11 cellular contexts compared by ENCODE assay signal in genomic region chr15:60373327-60373726, GRCh38. TPM values are rescaled to one million over a fixed set of nuclear protein-coding genes. Genes with fewer than 3 reads are reported as not detected.
A peak's percentile ranks its signal among the peaks of the same experiment; 100 is the strongest.
DNase-seq lines count a peak whose midpoint lies in the region; ATAC-seq and TF ChIP-seq lines count a peak whose summit lies in the region.
"Had no signal": no experiment of that assay in that cellular context is flagged by ENCODE, and none has a peak within 500 bp of the region (broad histone marks: within the 10 kb centered on the region; RNA-seq: fewer than 3 reads in every experiment).

No MANE protein-coding gene starts in this region.

- CTCF ChIA-PET in AG04450 (lab: Charles Lee) (interaction anchor here (0.6 to 1.6 kb wide), 3 partner anchors 11 to 147 kb away, joined by 3 to 9 read pairs (median 3); no protein-coding TSS in a partner anchor), PC-9 (lab: Charles Lee) (no interaction called here), OCI-LY7 (lab: Charles Lee; ENCODE audit: unreplicated experiment) (no interaction called here)

- in situ Hi-C loops in KBM-7 (cut with MboI; ENCODE audit: low pct_unique_long_range_greater_than_20kb, low sequenced_read_pairs), result no loop called here

- no peak for DNase-seq in AG04450 (ENCODE audit: low read depth, low spot score)
- DNase-seq in PC-9, result no peak
- no peak for DNase-seq in esophagus squamous epithelium (lab: John Stamatoyannopoulos, UW)
- DNase-seq in psoas muscle, result no peak
- no peak for DNase-seq in KBM-7
- DNase-seq in OCI-LY7 (ENCODE audit: low spot score), result no peak
- DNase-seq in putamen (ENCODE audit: low spot score), result no peak
- DNase-seq: activated T-cell treated with anti-CD3 and anti-CD28 coated beads, Interleukin-2, amount 50 U/mL, for 72 hours; CD8-positive, alpha-beta T cell; NCI-H1436 had no signal

- no peaks in the 10 kb centered on the region for H3K9me3 ChIP-seq in AG04450 (ENCODE audit: control insufficient read depth, insufficient read depth, low read length)
- H3K9me3 ChIP-seq in PC-9 (ENCODE audit: insufficient read depth, low read depth), result no peaks in the 10 kb centered on the region
- no peaks in the 10 kb centered on the region for H3K9me3 ChIP-seq in esophagus squamous epithelium
- H3K9me3 ChIP-seq in psoas muscle, result no peaks in the 10 kb centered on the region
- H3K9me3 ChIP-seq in OCI-LY7 (ENCODE audit: low read length), result no peaks in the 10 kb centered on the region

- H3K27ac ChIP-seq in AG04450 (ENCODE audit: low read depth, low read length) (peak overlapping the region; percentile 97), PC-9 (peak overlapping the region; percentile 97), esophagus squamous epithelium (peak overlapping the region; percentile 74 to 86 (median 84)), psoas muscle (peak overlapping the region; percentile 79), OCI-LY7 (ENCODE audit: low read depth, low read length, poor library complexity, severe bottlenecking) (no peak overlapping the region)

- H3K4me3 ChIP-seq in AG04450 (ENCODE audit: low read depth, low read length), result no peak overlapping the region
- H3K4me3 ChIP-seq in PC-9, result no peak overlapping the region
- H3K4me3 ChIP-seq in esophagus squamous epithelium, result no peak overlapping the region
- no peak overlapping the region for H3K4me3 ChIP-seq in psoas muscle
- H3K4me3 ChIP-seq in OCI-LY7 (ENCODE audit: low read depth, low read length, poor library complexity, severe bottlenecking), result no peak overlapping the region

- H3K4me2 ChIP-seq in PC-9 (peak overlapping the region; percentile 56; the same call in 1 of the 2 replicates), OCI-LY7 (ENCODE audit: low read length) (no peak overlapping the region)

- no peak for TF ChIP-seq POLR2A in esophagus squamous epithelium (IDR thresholded peaks at IDR 0.05)

- H2AFZ ChIP-seq in PC-9 (no peak overlapping the region), OCI-LY7 (ENCODE audit: low read length) (no peak overlapping the region)

- ATAC-seq in psoas muscle, result peak in 3 of 4 donors; percentile 1 to 4 (median 1)
- no peak for ATAC-seq in GM18517 (IDR thresholded peaks at IDR 0.05; ENCODE audit: unreplicated experiment)
- ATAC-seq: activated T-cell treated with anti-CD3 and anti-CD28 coated beads, Interleukin-2, amount 50 U/mL, for 72 hours; CD8-positive, alpha-beta T cell had no signal

- no peaks in the 10 kb centered on the region for H4K20me1 ChIP-seq in PC-9 (ENCODE audit: insufficient read depth)
- H4K20me1 ChIP-seq in OCI-LY7 (ENCODE audit: insufficient read depth, low read length), result no peaks in the 10 kb centered on the region

- no TSS peak for BruUV-seq in PC-9 (replicated peaks; lab: Mats Ljungman, UMichigan)
- BruUV-seq in OCI-LY7 (replicated peaks; lab: Mats Ljungman, UMichigan), result no TSS peak

- POLR2A ChIA-PET in AG04450 (lab: Yijun Ruan, JAX) (interaction anchor here (0.5 to 2.8 kb wide), 5 partner anchors 11 to 27 kb away, joined by 4 to 16 read pairs (median 6); no protein-coding TSS in a partner anchor), PC-9 (lab: Charles Lee; ENCODE audit: unreplicated experiment) (interaction anchor here (0.6 kb wide), 1 partner anchor 11 kb away, joined by 15 read pairs; no protein-coding TSS in a partner anchor), OCI-LY7 (lab: Charles Lee) (interaction anchor here (0.5 kb wide), 1 partner anchor 1191 kb away, joined by 3 read pairs; no protein-coding TSS in a partner anchor)

- 85 to 100% methylated on average over 2 to 3 of the region's 3 CpGs for WGBS in esophagus squamous epithelium, 2 donors
- whole genome bisulfite sequencing in psoas muscle, 3 donors, result 71 to 100% (median 76%) methylated on average over 3 of the region's 3 CpGs

- peaks cover 69% of the 10 kb centered on the region for H3K79me2 ChIP-seq in PC-9 (ENCODE audit: low read depth)
- H3K79me2 ChIP-seq in OCI-LY7 (ENCODE audit: insufficient read depth, low read depth, low read length), result no peaks in the 10 kb centered on the region

- no peaks in the 10 kb centered on the region for H3K36me3 ChIP-seq in PC-9 (ENCODE audit: low read depth)
- H3K36me3 ChIP-seq in esophagus squamous epithelium, result peaks cover 0 to 96% (median 28%) of the 10 kb centered on the region in 3 donors
- H3K36me3 ChIP-seq in psoas muscle (ENCODE audit: insufficient read depth in 1 of 2, low read depth in 1 of 2), result peaks cover 9 to 56% of the 10 kb centered on the region in 2 donors
- no peaks in the 10 kb centered on the region for H3K36me3 ChIP-seq in OCI-LY7 (ENCODE audit: insufficient read depth, low read length)

- H3F3A ChIP-seq in PC-9 (ENCODE audit: insufficient read depth, low read depth), result peaks cover 32% of the 10 kb centered on the region; the same call in 1 of the 2 replicates

- H3K9me2 ChIP-seq in PC-9 (ENCODE audit: insufficient read depth), result no peaks in the 10 kb centered on the region
- H3K9me2 ChIP-seq in OCI-LY7 (ENCODE audit: insufficient read depth, low read length), result no peaks in the 10 kb centered on the region

- H3K4me1 ChIP-seq in PC-9 (replicated peaks; ENCODE audit: insufficient read depth) (peaks cover 49% of the 10 kb centered on the region), esophagus squamous epithelium (peaks cover 47 to 100% (median 77%) of the 10 kb centered on the region in 3 donors), psoas muscle (peaks cover 83% of the 10 kb centered on the region), OCI-LY7 (ENCODE audit: insufficient read depth, low read length, poor library complexity, severe bottlenecking) (no peaks in the 10 kb centered on the region)

- intact Hi-C loops in PC-9 (cut with micrococcal nuclease; ENCODE audit: unreplicated experiment) (loop anchor here (5.0 kb wide), 2 partner anchors 546 to 1096 kb away; no protein-coding TSS in a partner anchor), esophagus squamous epithelium (cut with DNase I) (no loop called here), psoas muscle (cut with DNase I) (loop anchor here in 1 of 2 donors (5.0 kb wide), 1 partner anchor 104 kb away; the partner anchor contains the start of gene ICE2), OCI-LY7 (cut with micrococcal nuclease; ENCODE audit: unreplicated experiment) (no loop called here)

- H3K27me3 ChIP-seq in AG04450 (ENCODE audit: control insufficient read depth, insufficient read depth, low read length) (no peaks in the 10 kb centered on the region), PC-9 (ENCODE audit: insufficient read depth, low read depth) (no peaks in the 10 kb centered on the region), esophagus squamous epithelium (no peaks in the 10 kb centered on the region), psoas muscle (ENCODE audit: insufficient read depth in 3 of 3, low read length in 2 of 3) (no peaks in the 10 kb centered on the region)

- TF ChIP-seq CTCF in AG04450 (IDR thresholded peaks at IDR 0.05; ENCODE audit: low read depth, low read length) (no peak), PC-9 (conservative IDR thresholded peaks at IDR 0.05) (no peak), esophagus squamous epithelium (IDR thresholded peaks at IDR 0.05) (no peak), psoas muscle (IDR thresholded peaks at IDR 0.05) (no peak), OCI-LY7 (conservative IDR thresholded peaks at IDR 0.05; ENCODE audit: low read length) (no peak)

RNA-seq across cellular contexts. Expression of gene ANXA2, which starts 24.5 kb away (rescaled TPM):
- polyA plus RNA-seq in AG04450 (2011; rRNA removed) (4,288 and 4,537 TPM in 2 replicates), psoas muscle (1,000 to 10,000 TPM in 1 of 3 donors, 100 to 1,000 TPM in 2; 320 to 2,117 (median 350) TPM)
- 3,312 and 3,619 TPM in 2 replicates for polyA minus RNA-seq in AG04450 (2011; rRNA and poly(A)+ RNA removed)
- total RNA-seq in PC-9 (2021) (1,720 and 1,743 TPM in 2 replicates), esophagus squamous epithelium (1,000 to 10,000 TPM; 2,116 to 2,445 (median 2,399) TPM), psoas muscle (100 to 1,000 TPM; 140 to 522 (median 378) TPM), OCI-LY7 (2022) (29.8 and 43.4 TPM in 2 replicates)
- total RNA-seq in OCI-LY7 (2014; rRNA removed; shearing (Covaris generic)), result 26.5 and 40.1 TPM in 2 replicates
